20 cellular contexts compared by ENCODE assay signal in the genomic region with DNA sequence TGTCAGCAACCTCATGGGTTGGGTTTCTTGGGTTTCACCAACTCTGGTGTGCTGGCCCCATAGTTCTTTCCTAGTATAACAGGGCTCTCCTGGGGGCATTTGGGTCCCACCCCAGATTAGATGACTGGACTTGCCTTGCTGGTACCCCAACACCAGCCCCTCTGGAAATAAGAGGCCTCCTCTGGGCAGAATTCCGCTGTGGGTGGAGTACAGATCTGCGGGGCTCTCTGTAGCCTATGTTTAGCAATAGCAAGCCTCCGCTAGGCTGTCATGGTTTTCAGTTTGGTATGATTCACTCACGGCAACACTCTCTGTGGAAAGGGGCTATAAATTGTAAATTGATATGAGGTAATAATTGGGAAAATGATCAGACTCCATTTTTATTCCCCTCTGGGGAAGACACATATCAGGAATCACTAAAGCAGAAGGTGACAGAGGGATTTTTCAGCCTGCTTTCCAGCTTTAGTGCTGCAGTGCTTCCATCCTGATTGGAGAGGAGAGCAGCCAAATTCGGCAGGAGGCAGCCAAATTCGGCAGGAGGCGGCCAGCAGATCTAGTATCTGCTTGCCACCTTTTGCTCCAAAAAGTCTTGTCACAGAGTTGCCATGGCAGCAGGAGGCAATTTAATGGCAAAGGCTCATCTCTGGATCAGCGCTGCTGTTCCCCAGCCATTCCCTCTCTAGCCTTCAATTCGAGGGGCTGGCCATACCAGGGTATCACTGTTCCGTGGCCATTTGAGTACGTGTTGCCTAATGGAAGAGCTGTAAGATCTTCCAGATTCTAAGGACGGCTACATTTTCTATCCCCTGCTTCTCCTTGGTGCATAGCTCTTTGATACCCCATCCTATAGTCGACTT.
DNase-seq lines count a peak whose midpoint lies in the region; ATAC-seq, FAIRE-seq and TF ChIP-seq lines count a peak whose summit lies in the region.
"Had no signal": no experiment of that assay in that cellular context is flagged by ENCODE, and none has a peak within 500 bp of the region (broad histone marks: within the 10 kb centered on the region; RNA-seq: fewer than 3 reads in every experiment).

No MANE protein-coding gene starts in this region.

- H3K36me3 ChIP-seq in aorta (ENCODE audit: control insufficient read depth in 1 of 2, insufficient read depth in 2 of 2, low read length in 1 of 2) = peaks cover 0 to 2% of the 10 kb centered on the region in 2 donors
- H3K36me3 ChIP-seq: esophagus muscularis mucosa, heart right ventricle, MG63, SJSA1 had no signal

- H3K27me3 ChIP-seq in right cardiac atrium (ENCODE audit: control insufficient read depth, insufficient read depth) (no peaks in the 10 kb centered on the region), aorta (ENCODE audit: control insufficient read depth in 1 of 2, insufficient read depth in 2 of 2, low read length in 1 of 2) (no peaks in the 10 kb centered on the region)
- H3K27me3 ChIP-seq: esophagus muscularis mucosa, heart right ventricle, MG63, SJSA1 had no signal

- WGBS in right cardiac atrium = 78% methylated on average over 13 of the region's 13 CpGs
- 90 to 91% methylated on average over 13 of the region's 13 CpGs for WGBS in aorta, 2 donors

- H3K9me3 ChIP-seq in right cardiac atrium (ENCODE audit: control insufficient read depth, low read length) (no peaks in the 10 kb centered on the region), aorta (ENCODE audit: control insufficient read depth, low read length) (no peaks in the 10 kb centered on the region)
- H3K9me3 ChIP-seq: esophagus muscularis mucosa, heart right ventricle, MG63, SJSA1 had no signal

- DNase-seq in right cardiac atrium (peak; percentile 20 to 65 (median 60)), cardiac septum (ENCODE audit: low spot score) (no peak), cerebellar cortex (ENCODE audit: low spot score) (peak; percentile 95), occipital lobe (lab: John Stamatoyannopoulos, UW) (peak; percentile 47), aorta (no peak), NOMO-1 treated with DMSO at 0.1 percent for 48 hours (lab: John Stamatoyannopoulos, UW; ENCODE audit: unreplicated experiment) (no peak), H54 (ENCODE audit: insufficient read length, low spot score) (no peak)
- DNase-seq: activated CD4-positive, alpha-beta memory T cell treated with anti-CD3 and anti-CD28 coated beads for 36 hours; activated naive CD4-positive, alpha-beta T cell treated with anti-CD3 and anti-CD28 coated beads, Interleukin-2, amount 50 U/mL, for 16 hours; CD4-positive, CD25-positive, alpha-beta regulatory T cell; DMS79; GOT3; MG63; stimulated activated naive CD8-positive, alpha-beta T cell treated with anti-CD3 and anti-CD28 coated beads, Interleukin-15, Interleukin-2, amounts not matched to agents 100 U/mL and 50 U/mL, for 24 hours; T-helper 17 cell had no signal

- ATAC-seq in right cardiac atrium = peak; percentile 29 to 52
- ATAC-seq in aorta (ENCODE audit: low FRiP score) = peak; percentile 63
- ATAC-seq in GM21576 (IDR thresholded peaks at IDR 0.05; ENCODE audit: unreplicated experiment) = no peak
- ATAC-seq: heart right ventricle; stimulated activated naive CD8-positive, alpha-beta T cell treated with anti-CD3 and anti-CD28 coated beads, Interleukin-15, Interleukin-2, amounts not matched to agents 100 U/mL and 50 U/mL, for 24 hours; T-helper 17 cell had no signal

- peaks cover 5% of the 10 kb centered on the region for H3K4me1 ChIP-seq in right cardiac atrium (ENCODE audit: control insufficient read depth, insufficient read depth, low read length)
- peaks cover 2 to 3% of the 10 kb centered on the region in 2 donors for H3K4me1 ChIP-seq in aorta (ENCODE audit: control insufficient read depth in 1 of 2, insufficient read depth in 2 of 2, low read length in 2 of 2)
- H3K4me1 ChIP-seq: SJSA1 had no signal

- intact Hi-C loops in right cardiac atrium (cut with DNase I) (no loop called here), cardiac septum (cut with DNase I) (no loop called here), aorta (cut with DNase I) (no loop called here)

- FAIRE-seq in H54 (lab: Jason Lieb, UNC) = no peak
- FAIRE-seq: islet of Langerhans had no signal

- H3K27ac ChIP-seq in right cardiac atrium (ENCODE audit: low read length) (no peak overlapping the region), aorta (ENCODE audit: low read depth in 1 of 2, low read length in 2 of 2) (no peak overlapping the region)
- H3K27ac ChIP-seq: esophagus muscularis mucosa, SJSA1 had no signal

- H3K4me3 ChIP-seq in right cardiac atrium (ENCODE audit: low read length) (peak overlapping the region; percentile 6), aorta (ENCODE audit: low read length in 2 of 2) (no peak overlapping the region)
- H3K4me3 ChIP-seq: esophagus muscularis mucosa, heart right ventricle, MG63, SJSA1 had no signal

- TF ChIP-seq POLR2A in H54 (IDR thresholded peaks at IDR 0.05; ENCODE audit: low read depth, low read length) = no peak

Comparison
In these comparisons a context has a peak if more than half of its experiments do, and no peak if none do; other contexts are left out.
1. DNase-seq: peak in right cardiac atrium (3 of 3), cerebellar cortex (single experiment) and occipital lobe (single experiment); none in cardiac septum (single experiment), aorta (0 of 2), NOMO-1 treated with DMSO at 0.1 percent for 48 hours (single experiment) and H54 (single experiment).